ENCODE assay signal across 12 cellular contexts in genomic region chr2:216116418-216116817, GRCh38. TPM values are rescaled to one million over a fixed set of nuclear protein-coding genes. Genes with fewer than 3 reads are reported as not detected.
DNase-seq lines count a peak whose midpoint lies in the region; ATAC-seq and TF ChIP-seq lines count a peak whose summit lies in the region.
"Had no signal": no experiment of that assay in that cellular context is flagged by ENCODE, and none has a peak within 500 bp of the region (broad histone marks: within the 10 kb centered on the region; RNA-seq: fewer than 3 reads in every experiment).

No MANE protein-coding gene starts in this region.

- peak overlapping the region; percentile 74 for H3K27ac ChIP-seq in caudate nucleus (ENCODE audit: low read depth, low read length)
- H3K27ac ChIP-seq in neural cell (ENCODE audit: low read length): peak overlapping the region; percentile 0
- H3K27ac ChIP-seq in gastrocnemius medialis: no peak overlapping the region

- no peak for DNase-seq in T-helper 2 cell treated with Interferon-gamma antibody and Interleukin-4, amounts not matched to agents 5 μg/mL and 100 μg/mL, for 36 hours (ENCODE audit: low spot score)
- DNase-seq in T-helper 2 cell (no peak), NCI-H69 (lab: John Stamatoyannopoulos, UW) (peak; percentile 66), caudate nucleus (lab: John Stamatoyannopoulos, UW) (no peak), gastrocnemius medialis (no peak)
- DNase-seq: erythroblast; NCI-H446; SIG-M5; stimulated activated CD4-positive, alpha-beta T cell treated with anti-CD3 and anti-CD28 coated beads, Interleukin-12 subunit alpha, Interleukin-12 subunit beta, amount 100 ng/mL, for 4 hours had no signal

- H3K4me2 ChIP-seq in neural cell (ENCODE audit: low read length): no peak overlapping the region

- TF ChIP-seq RAD21 in neural cell (conservative IDR thresholded peaks at IDR 0.05): no peak

- peak overlapping the region; percentile 53 for H3K4me3 Mint-ChIP-seq in T-helper 2 cell treated with Interferon-gamma antibody and Interleukin-4, amounts not matched to agents 5 μg/mL and 100 μg/mL, for 36 hours

- no peak overlapping the region for H2AFZ ChIP-seq in neural cell (ENCODE audit: low read depth, low read length)

- intact Hi-C loops in gastrocnemius medialis (cut with DNase I; ENCODE audit: low total_unique reads): no loop called here

- no peaks in the 10 kb centered on the region for H3F3A ChIP-seq in neural cell (ENCODE audit: insufficient read depth, low read length, poor library complexity, severe bottlenecking)

- H3K4me3 ChIP-seq in neural cell (ENCODE audit: low read length) (peak overlapping the region; percentile 58), gastrocnemius medialis (no peak overlapping the region)

- TF ChIP-seq POLR2A in gastrocnemius medialis (IDR thresholded peaks at IDR 0.05): no peak

- H3K9ac ChIP-seq in neural cell (ENCODE audit: low read length): no peak overlapping the region

- H3K79me2 ChIP-seq in neural cell (replicated peaks; ENCODE audit: insufficient read depth, low read length): peaks cover 47% of the 10 kb centered on the region

- H3K27me3 Mint-ChIP-seq in T-helper 2 cell treated with Interferon-gamma antibody and Interleukin-4, amounts not matched to agents 5 μg/mL and 100 μg/mL, for 36 hours (ENCODE audit: low read depth): no peaks in the 10 kb centered on the region

- TF ChIP-seq CTCF in neural cell (IDR thresholded peaks at IDR 0.05; ENCODE audit: poor library complexity, severe bottlenecking) (no peak), gastrocnemius medialis (IDR thresholded peaks at IDR 0.05 in 4 of 5, conservative IDR thresholded peaks at IDR 0.05 in 1 of 5) (no peak)

- H3K9me3 Mint-ChIP-seq in T-helper 2 cell treated with Interferon-gamma antibody and Interleukin-4, amounts not matched to agents 5 μg/mL and 100 μg/mL, for 36 hours: no peaks in the 10 kb centered on the region

- H3K27me3 ChIP-seq in neural cell (ENCODE audit: insufficient read depth, low read depth, low read length) (no peaks in the 10 kb centered on the region), gastrocnemius medialis (no peaks in the 10 kb centered on the region)

- H3K36me3 ChIP-seq in neural cell (ENCODE audit: insufficient read depth, low read length) (peaks cover 10% of the 10 kb centered on the region), gastrocnemius medialis (peaks cover 0 to 74% of the 10 kb centered on the region in 2 donors)

- H3K9me3 ChIP-seq in neural cell (ENCODE audit: low read length): no peaks in the 10 kb centered on the region
- no peaks in the 10 kb centered on the region for H3K9me3 ChIP-seq in gastrocnemius medialis

- H4K20me1 ChIP-seq in neural cell (ENCODE audit: insufficient read depth): no peaks in the 10 kb centered on the region

- no peak for TF ChIP-seq EP300 in neural cell (conservative IDR thresholded peaks at IDR 0.05; ENCODE audit: poor library complexity, severe bottlenecking)

- H3K36me3 Mint-ChIP-seq in T-helper 2 cell treated with Interferon-gamma antibody and Interleukin-4, amounts not matched to agents 5 μg/mL and 100 μg/mL, for 36 hours (ENCODE audit: low read depth): peaks cover 89% of the 10 kb centered on the region

- H3K27ac Mint-ChIP-seq in T-helper 2 cell treated with Interferon-gamma antibody and Interleukin-4, amounts not matched to agents 5 μg/mL and 100 μg/mL, for 36 hours: no peak overlapping the region

- in situ Hi-C loops in gastrocnemius medialis (cut with MboI; ENCODE audit: low sequenced_read_pairs in 4 of 4): loop anchor here (10.0 to 25.0 kb wide), 2 partner anchors 296 to 298 kb away; partner anchors contain the start of gene SMARCAL1 (in 4 of the 4)

- H3K9me2 ChIP-seq in neural cell (ENCODE audit: insufficient read depth, low read length): no peaks in the 10 kb centered on the region

- H3K4me1 Mint-ChIP-seq in T-helper 2 cell treated with Interferon-gamma antibody and Interleukin-4, amounts not matched to agents 5 μg/mL and 100 μg/mL, for 36 hours (ENCODE audit: low read depth): peaks cover 78% of the 10 kb centered on the region

- ATAC-seq in activated CD4-positive, CD25-positive, alpha-beta regulatory T cell treated with anti-CD3 and anti-CD28 coated beads, Interleukin-2, amount 50 U/mL, for 24 hours: no peak
- ATAC-seq in GM18867 (IDR thresholded peaks at IDR 0.05; ENCODE audit: unreplicated experiment) (no peak), gastrocnemius medialis (no peak)

- H3K4me1 ChIP-seq in gastrocnemius medialis: peaks cover 11 to 21% of the 10 kb centered on the region in 2 donors

TF ChIP-seq in neural cell, 6 proteins besides CTCF, POLR2A, EP300 and RAD21:
- TF ChIP-seq MXI1 (conservative IDR thresholded peaks at IDR 0.05; ENCODE audit: poor library complexity, severe bottlenecking): no peak
- no peak for TF ChIP-seq POLR2AphosphoS5 (IDR thresholded peaks at IDR 0.05)
- no peak for TF ChIP-seq EZH2 (IDR thresholded peaks at IDR 0.05; ENCODE audit: borderline replicate concordance, insufficient read depth, low read length, poor library complexity, severe bottlenecking)
- no peak for TF ChIP-seq SMC3 (conservative IDR thresholded peaks at IDR 0.05; ENCODE audit: poor library complexity)
- no peak for TF ChIP-seq REST (IDR thresholded peaks at IDR 0.05; ENCODE audit: borderline replicate concordance)
- TF ChIP-seq TAF1 (IDR thresholded peaks at IDR 0.05; ENCODE audit: low read depth): no peak
TF ChIP-seq in neural cell: peak in this region for 0.

RNA-seq across cellular contexts. Expression of gene XRCC5, which starts 7.3 kb away (rescaled TPM):
- polyA plus RNA-seq in neural cell: 270 and 279 TPM in 2 replicates
- polyA minus RNA-seq in neural cell: 609 and 718 TPM in 2 replicates
- total RNA-seq in gastrocnemius medialis: 100 to 1,000 TPM; 131 to 157 (median 141) TPM

RNA-seq across cellular contexts. Expression of gene TMEM169, which starts 34.7 kb away (rescaled TPM):
- 28.8 and 29.6 TPM in 2 replicates for polyA plus RNA-seq in neural cell
- polyA minus RNA-seq in neural cell: 58.9 and 60.4 TPM in 2 replicates
- not detected for total RNA-seq in gastrocnemius medialis

RNA-seq across cellular contexts. Expression of gene PECR, which starts 34.8 kb away (rescaled TPM):
- 22.1 and 25.1 TPM in 2 replicates for polyA plus RNA-seq in neural cell
- polyA minus RNA-seq in neural cell: 38.0 and 43.5 TPM in 2 replicates
- 1 to 10 TPM in 2 of 4 donors, under 1 TPM in 2; 0.42 to 7.5 (median 1.5) TPM for total RNA-seq in gastrocnemius medialis

Comparison
In these comparisons a context has a peak if more than half of its experiments do, and no peak if none do; other contexts are left out.
1. H3K27ac ChIP-seq: peak in caudate nucleus (single experiment) and neural cell (single experiment); none in gastrocnemius medialis (0 of 4).